ENCODE assay signal across 2 cellular contexts in genomic region chr2:199932312-199932855, GRCh38.
A peak's percentile ranks its signal among the peaks of the same experiment; 100 is the strongest.
TF ChIP-seq lines count a peak whose summit lies in the region.

No MANE protein-coding gene starts in this region.

TF ChIP-seq in HepG2, 621 proteins besides CTCF, POLR2A, EP300 and RAD21:
- TF ChIP-seq EED (CRISPR knock-in tag; IDR thresholded peaks at IDR 0.05) (no peak), RBM22 (optimal IDR thresholded peaks at IDR 0.05; ENCODE audit: low read length) (peak; percentile 53), MBNL3 (CRISPR knock-in tag; conservative IDR thresholded peaks at IDR 0.05) (no peak), KLF11 (CRISPR knock-in tag; IDR thresholded peaks at IDR 0.05) (no peak), MTF1 (CRISPR knock-in tag; IDR thresholded peaks at IDR 0.05) (no peak), ZNF605 (CRISPR knock-in tag; IDR thresholded peaks at IDR 0.05) (no peak), PBX3 (CRISPR knock-in tag; IDR thresholded peaks at IDR 0.05; ENCODE audit: borderline replicate concordance) (no peak), ZNF281 (CRISPR knock-in tag; IDR thresholded peaks at IDR 0.05; ENCODE audit: borderline replicate concordance) (no peak), TAF1 (CRISPR knock-in tag; IDR thresholded peaks at IDR 0.05) (no peak), POLR2G (IDR thresholded peaks at IDR 0.05; ENCODE audit: low read depth, low read length) (0 out of 2 replicates have a peak, but pooled peaks have one; percentile 20), ZNF260 (CRISPR knock-in tag; IDR thresholded peaks at IDR 0.05; ENCODE audit: borderline replicate concordance, low read depth) (no peak), MEIS2 (CRISPR knock-in tag; IDR thresholded peaks at IDR 0.05) (no peak)

TF ChIP-seq in GM12891, 5 proteins besides CTCF, POLR2A, EP300 and RAD21:
- TF ChIP-seq POLR2AphosphoS5 (IDR thresholded peaks at IDR 0.05; ENCODE audit: low read depth, low read length) (no peak), PAX5 (IDR thresholded peaks at IDR 0.05; ENCODE audit: insufficient read depth, low read length, severe bottlenecking) (no peak), TAF1 (IDR thresholded peaks at IDR 0.05; ENCODE audit: low read depth, low read length) (no peak), SPI1 (IDR thresholded peaks at IDR 0.05; ENCODE audit: low read depth, low read length) (no peak), POU2F2 (IDR thresholded peaks at IDR 0.05; ENCODE audit: low read depth, low read length) (no peak)
